Comparison of ENCODE assay signal across 23 cellular contexts in genomic region chr5:151784141-151784540, GRCh38. TPM values are rescaled to one million over a fixed set of nuclear protein-coding genes. Genes with fewer than 3 reads are reported as not detected.
DNase-seq lines count a peak whose midpoint lies in the region; ATAC-seq, FAIRE-seq and TF ChIP-seq lines count a peak whose summit lies in the region.
"Had no signal": no experiment of that assay in that cellular context is flagged by ENCODE, and none has a peak within 500 bp of the region (broad histone marks: within the 10 kb centered on the region; RNA-seq: fewer than 3 reads in every experiment).

No MANE protein-coding gene starts in this region.

- peak overlapping the region; percentile 33 for H3K27ac Mint-ChIP-seq in activated T-cell treated with anti-CD3 and anti-CD28 coated beads, Interleukin-2, amount 50 U/mL, for 24 hours
- peak overlapping the region; percentile 50 for H3K27ac Mint-ChIP-seq in stimulated activated effector memory CD8-positive, alpha-beta T cell treated with anti-CD3 and anti-CD28 coated beads, Interleukin-12 subunit alpha, Interleukin-12 subunit beta, amount 100 ng/mL, for 72 hours
- H3K27ac Mint-ChIP-seq: activated B cell treated with CpG ODN at 0.5 μM for 24 hours had no signal

- H3K27ac ChIP-seq in H1 (ENCODE audit: low read depth, low read length) (no peak overlapping the region), heart right ventricle (no peak overlapping the region)
- H3K27ac ChIP-seq: uterus had no signal

- peaks cover 70% of the 10 kb centered on the region for H3K4me1 Mint-ChIP-seq in activated T-cell treated with anti-CD3 and anti-CD28 coated beads, Interleukin-2, amount 50 U/mL, for 24 hours (ENCODE audit: low read depth)
- peaks cover 42% of the 10 kb centered on the region for H3K4me1 Mint-ChIP-seq in stimulated activated effector memory CD8-positive, alpha-beta T cell treated with anti-CD3 and anti-CD28 coated beads, Interleukin-12 subunit alpha, Interleukin-12 subunit beta, amount 100 ng/mL, for 72 hours

- no peak overlapping the region for H4K8ac ChIP-seq in H1 (ENCODE audit: extremely low read depth, insufficient read depth, low read length)

- H2BK20ac ChIP-seq in H1 (ENCODE audit: low read length): no peak overlapping the region

- TF ChIP-seq RAD21 in H1 (IDR thresholded peaks at IDR 0.05 in 1 of 2, conservative IDR thresholded peaks at IDR 0.05 in 1 of 2; ENCODE audit: low read depth in 2 of 2, low read length in 2 of 2): no peak

- DNase-seq in activated T-cell treated with anti-CD3 and anti-CD28 coated beads, Interleukin-2, amount 50 U/mL, for 24 hours: no peak
- DNase-seq in activated T-cell treated with anti-CD3 and anti-CD28 coated beads, Interleukin-2, amount 50 U/mL, for 48 hours: no peak
- no peak for DNase-seq in GM12892 (ENCODE audit: insufficient read length)
- DNase-seq in H1 (ENCODE audit: low read depth in 1 of 2, low spot score in 2 of 2): no peak
- DNase-seq in stimulated activated effector memory CD8-positive, alpha-beta T cell treated with anti-CD3 and anti-CD28 coated beads, Interleukin-12 subunit alpha, Interleukin-12 subunit beta, amount 100 ng/mL, for 72 hours (ENCODE audit: low spot score in 2 of 2): no peak
- no peak for DNase-seq in nucleus accumbens (lab: John Stamatoyannopoulos, UW)
- no peak for DNase-seq in heart right ventricle
- DNase-seq: activated B cell treated with CpG ODN at 0.5 μM for 24 hours; activated CD4-positive, alpha-beta T cell treated with anti-CD3 and anti-CD28 coated beads, Interleukin-2, amount 50 U/mL, for 4 hours; activated gamma-delta T cell treated with Interleukin-2 at 50 U/mL for 16 hours; AML-193; KG1; NCI-H1417 treated with DMSO at 0.1 percent for 48 hours; NCI-H2081 treated with DMSO at 0.1 percent for 48 hours; NCI-H226; right cardiac atrium; spleen; T-helper 1 cell; uterus had no signal

- H4K91ac ChIP-seq in H1 (replicated peaks; ENCODE audit: insufficient read length, low read length): no peak overlapping the region

- FAIRE-seq in GM12892 (lab: Jason Lieb, UNC) (peak; percentile 63), H1 (lab: Jason Lieb, UNC) (no peak)
- FAIRE-seq: keratinocyte, RCC 7860 had no signal

- H3K56ac ChIP-seq in H1 (replicated peaks; ENCODE audit: insufficient read length, low read depth, low read length): no peak overlapping the region

- H3K36me3 Mint-ChIP-seq in activated T-cell treated with anti-CD3 and anti-CD28 coated beads, Interleukin-2, amount 50 U/mL, for 24 hours (ENCODE audit: low read depth): peaks cover 74% of the 10 kb centered on the region
- H3K36me3 Mint-ChIP-seq in stimulated activated effector memory CD8-positive, alpha-beta T cell treated with anti-CD3 and anti-CD28 coated beads, Interleukin-12 subunit alpha, Interleukin-12 subunit beta, amount 100 ng/mL, for 72 hours: peaks cover 78% of the 10 kb centered on the region

- no peak overlapping the region for H3K4me3 Mint-ChIP-seq in activated T-cell treated with anti-CD3 and anti-CD28 coated beads, Interleukin-2, amount 50 U/mL, for 24 hours
- H3K4me3 Mint-ChIP-seq in stimulated activated effector memory CD8-positive, alpha-beta T cell treated with anti-CD3 and anti-CD28 coated beads, Interleukin-12 subunit alpha, Interleukin-12 subunit beta, amount 100 ng/mL, for 72 hours: no peak overlapping the region

- H3K36me3 ChIP-seq in H1 (ENCODE audit: control insufficient read depth in 2 of 4, insufficient read depth in 4 of 4, low read length in 3 of 4) (peaks cover 0 to 29% (median 9%) of the 10 kb centered on the region in 4 experiments; a peak in 5 of 8 replicates), heart right ventricle (peaks cover 0 to 29% (median 3%) of the 10 kb centered on the region in 9 donors)
- H3K36me3 ChIP-seq: uterus had no signal

- TF ChIP-seq EP300 in H1 (IDR thresholded peaks at IDR 0.05; ENCODE audit: borderline replicate concordance in 1 of 2, low read depth in 2 of 2, low read length in 2 of 2): no peak

- TF ChIP-seq POLR2A in GM12892 (IDR thresholded peaks at IDR 0.05; ENCODE audit: low read depth, low read length) (no peak), H1 (IDR thresholded peaks at IDR 0.05; ENCODE audit: control extremely low read depth in 1 of 2, low read depth in 2 of 2, low read length in 2 of 2) (no peak)

- no peak overlapping the region for H3K4ac ChIP-seq in H1 (replicated peaks; ENCODE audit: insufficient read length, low read depth, low read length)

- no peak overlapping the region for H3K23ac ChIP-seq in H1 (ENCODE audit: insufficient read length)

- no peak overlapping the region for H2BK120ac ChIP-seq in H1 (replicated peaks; ENCODE audit: low read depth, low read length)

- TF ChIP-seq CTCF in H1 (IDR thresholded peaks at IDR 0.05; ENCODE audit: control extremely low read depth in 1 of 3, insufficient read depth in 1 of 3, low read depth in 1 of 3, low read length in 3 of 3) (no peak), heart right ventricle (IDR thresholded peaks at IDR 0.05) (no peak)

- H3K79me2 ChIP-seq in H1 (ENCODE audit: control insufficient read depth in 1 of 2, insufficient read depth in 2 of 2, low read length in 2 of 2): peaks cover 51 to 100% of the 10 kb centered on the region in 2 experiments

- H3K79me1 ChIP-seq in H1 (ENCODE audit: low read depth, low read length): peaks cover 5% of the 10 kb centered on the region

- WGBS in H1 (ENCODE audit: extremely low coverage in 1 of 2, insufficient coverage in 1 of 2, insufficient read length in 1 of 2, insufficient replicate concordance in 2 of 2, low coverage in 1 of 2, low lambda C conversion rate in 2 of 2, missing lambda C conversion rate in 1 of 2), 2 experiments: 78% methylated on average over 3 of the region's 3 CpGs; no CpG with 5 or more reads in 1 of the 2 experiments
- 56 to 58% methylated on average over 3 of the region's 3 CpGs for WGBS in heart right ventricle, 2 donors

- no peaks in the 10 kb centered on the region for H3K27me3 Mint-ChIP-seq in activated T-cell treated with anti-CD3 and anti-CD28 coated beads, Interleukin-2, amount 50 U/mL, for 24 hours
- H3K27me3 Mint-ChIP-seq: activated B cell treated with CpG ODN at 0.5 μM for 24 hours had no signal

- ATAC-seq in stimulated activated effector memory CD8-positive, alpha-beta T cell treated with anti-CD3 and anti-CD28 coated beads, Interleukin-12 subunit alpha, Interleukin-12 subunit beta, amount 100 ng/mL, for 72 hours: no peak
- ATAC-seq in heart right ventricle (no peak), GM19455 (IDR thresholded peaks at IDR 0.05; ENCODE audit: unreplicated experiment) (no peak)
- ATAC-seq: HCT116, right cardiac atrium had no signal

- no peaks in the 10 kb centered on the region for H3K23me2 ChIP-seq in H1 (ENCODE audit: low read depth, low read length)

- no peak overlapping the region for H2AFZ ChIP-seq in H1 (ENCODE audit: low read length)

- no peak overlapping the region for H3K14ac ChIP-seq in H1 (ENCODE audit: insufficient read length)

- no peaks in the 10 kb centered on the region for H3K9me3 ChIP-seq in H1 (ENCODE audit: insufficient read depth in 2 of 2, low read depth in 1 of 2, low read length in 1 of 2)
- H3K9me3 ChIP-seq in heart right ventricle: no peaks in the 10 kb centered on the region
- H3K9me3 ChIP-seq: spleen, uterus had no signal

- H3K18ac ChIP-seq in H1 (ENCODE audit: extremely low read depth, low read length): no peak overlapping the region

- POLR2A ChIA-PET in H1 (lab: Charles Lee; ENCODE audit: partially characterized antibody): interaction anchor here (1.0 to 9.5 kb wide), 7 partner anchors 12 to 30 kb away, joined by 3 to 85 read pairs (median 5); partner anchors contain the start of gene G3BP1

- H3K4me1 ChIP-seq in H1 (replicated peaks in 1 of 4; ENCODE audit: control insufficient read depth in 3 of 4, insufficient read depth in 4 of 4, low read length in 3 of 4) (peaks cover 0 to 8% (median 4%) of the 10 kb centered on the region in 4 experiments; a peak in 5 of 7 replicates), heart right ventricle (peaks cover 0 to 73% (median 61%) of the 10 kb centered on the region in 9 donors)

- no peak overlapping the region for H2BK5ac ChIP-seq in H1 (ENCODE audit: low read depth, low read length)

- H3K4me3 ChIP-seq in H1 (ENCODE audit: extremely low read depth in 1 of 4, insufficient read depth in 2 of 4, low read depth in 3 of 4, low read length in 4 of 4): no peak overlapping the region
- no peak overlapping the region for H3K4me3 ChIP-seq in heart right ventricle
- H3K4me3 ChIP-seq: spleen, uterus had no signal

- intact Hi-C loops in heart right ventricle (cut with DNase I): no loop called here

- H2AK5ac ChIP-seq in H1 (ENCODE audit: low read depth, low read length): no peak overlapping the region

- no peaks in the 10 kb centered on the region for H3K9me3 Mint-ChIP-seq in activated T-cell treated with anti-CD3 and anti-CD28 coated beads, Interleukin-2, amount 50 U/mL, for 24 hours
- H3K9me3 Mint-ChIP-seq in stimulated activated effector memory CD8-positive, alpha-beta T cell treated with anti-CD3 and anti-CD28 coated beads, Interleukin-12 subunit alpha, Interleukin-12 subunit beta, amount 100 ng/mL, for 72 hours: no peaks in the 10 kb centered on the region
- H3K9me3 Mint-ChIP-seq: activated B cell treated with CpG ODN at 0.5 μM for 24 hours had no signal

- H3K4me2 ChIP-seq in H1 (ENCODE audit: insufficient read depth in 1 of 2, low read depth in 2 of 2, low read length in 2 of 2): no peak overlapping the region

- no peak overlapping the region for H2BK15ac ChIP-seq in H1 (ENCODE audit: low read length)

- CTCF ChIA-PET in H1 (lab: Charles Lee; ENCODE audit: partially characterized antibody): interaction anchor here (2.0 kb wide), 1 partner anchor 16 kb away, joined by 10 read pairs; no protein-coding TSS in a partner anchor

- no peak overlapping the region for H3K9ac ChIP-seq in H1 (replicated peaks in 1 of 4; ENCODE audit: extremely low read depth in 1 of 4, low read depth in 3 of 4, low read length in 3 of 4)

- no peak overlapping the region for H2BK12ac ChIP-seq in H1 (ENCODE audit: low read depth, low read length)

- peaks cover 25 to 58% of the 10 kb centered on the region in 2 experiments for H4K20me1 ChIP-seq in H1 (replicated peaks in 1 of 2; ENCODE audit: control insufficient read depth in 1 of 2, insufficient read depth in 2 of 2, low read length in 2 of 2)

- no peaks in the 10 kb centered on the region for H3K27me3 ChIP-seq in H1 (replicated peaks in 1 of 4; ENCODE audit: control insufficient read depth in 3 of 4, extremely low read depth in 1 of 4, insufficient read depth in 3 of 4, low read length in 3 of 4)
- H3K27me3 ChIP-seq in heart right ventricle: no peaks in the 10 kb centered on the region
- H3K27me3 ChIP-seq: spleen, uterus had no signal

- no peak overlapping the region for H4K5ac ChIP-seq in H1 (ENCODE audit: insufficient read length, low read depth, low read length)

RNA-seq across cellular contexts. Expression of gene G3BP1, which starts 12.4 kb away (rescaled TPM):
- polyA plus RNA-seq in GM12892 (2012; ENCODE audit: missing spikeins): 110 TPM
- total RNA-seq in H1 (2021; fragmentation: NEBNext Ultra II Directional; extraction: Animal tissue kit (Norgen Biotek cat#: 25700)): 516 and 529 TPM in 2 replicates
- polyA plus RNA-seq in H1 (2011; rRNA removed) (57.0 and 71.2 TPM in 2 replicates), heart right ventricle (10 to 100 TPM; 10.6 to 16.6 TPM)
- polyA plus RNA-seq in H1 (2011; cell fraction: cytosol; rRNA removed): 72.4 TPM
- polyA plus RNA-seq in H1 (2011; cell fraction: nucleus; rRNA removed): 75.6 TPM
- polyA plus RNA-seq in H1 (2012, experiment 1 of 2): 193 to 256 TPM (median 226 TPM) in 4 replicates
- polyA plus RNA-seq in H1 (2012, experiment 2 of 2): 21.2 TPM
- 127 TPM for polyA plus RNA-seq in H1 (2013, experiment 1 of 2)
- polyA plus RNA-seq in H1 (2013, experiment 2 of 2): 121 TPM
- polyA minus RNA-seq in H1 (2011; rRNA and poly(A)+ RNA removed): 307 and 404 TPM in 2 replicates
- polyA minus RNA-seq in H1 (2011; cell fraction: cytosol; rRNA and poly(A)+ RNA removed): 282 TPM
- polyA minus RNA-seq in H1 (2011; cell fraction: nucleus; rRNA and poly(A)+ RNA removed): 293 TPM
- total RNA-seq in heart right ventricle: 100 to 1,000 TPM in 9 of 10 donors, 10 to 100 TPM in 1; 91.8 to 132 (median 116) TPM

RNA-seq across cellular contexts. Expression of gene ATOX1, which starts 25.7 kb away (rescaled TPM):
- polyA plus RNA-seq in GM12892 (2012; ENCODE audit: missing spikeins): 130 TPM
- total RNA-seq in H1 (2021; fragmentation: NEBNext Ultra II Directional; extraction: Animal tissue kit (Norgen Biotek cat#: 25700)): 77.9 and 79.9 TPM in 2 replicates
- polyA plus RNA-seq in H1 (2011; rRNA removed): 232 and 249 TPM in 2 replicates
- polyA plus RNA-seq in H1 (2011; cell fraction: cytosol; rRNA removed): 197 TPM
- polyA plus RNA-seq in H1 (2011; cell fraction: nucleus; rRNA removed): 95.2 TPM
- 110 to 175 TPM (median 169 TPM) in 4 replicates for polyA plus RNA-seq in H1 (2012, experiment 1 of 2)
- 332 TPM for polyA plus RNA-seq in H1 (2012, experiment 2 of 2)
- 137 TPM for polyA plus RNA-seq in H1 (2013, experiment 1 of 2)
- polyA plus RNA-seq in H1 (2013, experiment 2 of 2): 153 TPM
- 68.1 and 82.4 TPM in 2 replicates for polyA minus RNA-seq in H1 (2011; rRNA and poly(A)+ RNA removed)
- polyA minus RNA-seq in H1 (2011; cell fraction: cytosol; rRNA and poly(A)+ RNA removed): 33.2 TPM
- polyA minus RNA-seq in H1 (2011; cell fraction: nucleus; rRNA and poly(A)+ RNA removed): 40.2 TPM
- total RNA-seq in heart right ventricle: 10 to 100 TPM; 52.5 to 77.5 (median 65.8) TPM
- polyA plus RNA-seq in heart right ventricle: 100 to 1,000 TPM in 1 of 2 donors, 10 to 100 TPM in 1; 82.5 to 125 TPM
